Comparison of ENCODE assay signal across 12 cellular contexts in the genomic region with DNA sequence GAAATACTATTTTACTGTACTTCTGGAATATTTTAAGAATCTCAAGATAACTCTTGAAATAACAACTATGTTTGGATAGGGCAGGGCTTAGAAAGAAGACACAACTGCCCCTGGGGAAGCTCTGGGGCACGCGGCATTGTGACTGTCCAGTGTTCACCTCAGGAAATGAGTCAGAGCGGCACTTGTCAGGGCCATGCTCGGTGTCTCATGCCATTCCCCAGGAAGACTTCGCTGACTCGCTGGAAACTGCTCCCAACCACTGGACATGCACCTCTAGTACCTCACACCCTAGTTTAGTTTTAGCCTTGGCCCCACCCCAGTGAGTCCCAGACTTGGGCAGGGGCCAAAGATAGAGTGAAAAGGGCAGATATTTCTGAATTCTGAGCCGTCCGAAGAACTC.
DNase-seq lines count a peak whose midpoint lies in the region; ATAC-seq, FAIRE-seq and TF ChIP-seq lines count a peak whose summit lies in the region.
"Had no signal": no experiment of that assay in that cellular context is flagged by ENCODE, and none has a peak within 500 bp of the region (broad histone marks: within the 10 kb centered on the region; RNA-seq: fewer than 3 reads in every experiment).

No MANE protein-coding gene starts in this region.

- H3K4me2 ChIP-seq in endothelial cell of umbilical vein (ENCODE audit: insufficient read depth, low read length), result peak overlapping the region; percentile 50

- H4K20me1 ChIP-seq in endothelial cell of umbilical vein (replicated peaks; ENCODE audit: control insufficient read depth, extremely low read depth, insufficient read depth, low read length), result no peaks in the 10 kb centered on the region

- DNase-seq in AG20443 (ENCODE audit: low spot score), result peak; percentile 40
- DNase-seq in NCI-H460 (ENCODE audit: extremely low read depth, low read depth), result peak; percentile 51
- peak; percentile 55 for DNase-seq in endothelial cell of umbilical vein (ENCODE audit: low read depth, low spot score)
- no peak for DNase-seq in mucosa of descending colon
- DNase-seq in CD4-positive, alpha-beta T cell, result no peak
- DNase-seq in D721Med (ENCODE audit: insufficient read length, low spot score), result no peak
- DNase-seq: activated CD8-positive, alpha-beta memory T cell treated with anti-CD3 and anti-CD28 coated beads, Interleukin-2, amount 10 ng/mL, durations not matched to agents 7 days and 5 days; CD4-positive, alpha-beta memory T cell; NK-92 treated with Interleukin-12 subunit alpha and Interleukin-12 subunit beta, amount 100 ng/mL, for 24 hours; testis had no signal

- ATAC-seq in mucosa of descending colon (peak; percentile 30), GM19328 (IDR thresholded peaks at IDR 0.05; ENCODE audit: unreplicated experiment) (no peak), GM18505 (IDR thresholded peaks at IDR 0.05; ENCODE audit: unreplicated experiment) (no peak)
- ATAC-seq in CD4-positive, alpha-beta T cell (ENCODE audit: poor library complexity), result no peak
- ATAC-seq: activated CD8-positive, alpha-beta memory T cell treated with anti-CD3 and anti-CD28 coated beads, Interleukin-2, amount 10 ng/mL, durations not matched to agents 7 days and 5 days had no signal

- FAIRE-seq in endothelial cell of umbilical vein (lab: Jason Lieb, UNC) (peak; percentile 96), D721Med (lab: Jason Lieb, UNC) (no peak)

- H3K36me3 ChIP-seq in endothelial cell of umbilical vein (ENCODE audit: control insufficient read depth in 2 of 2, extremely low read depth in 1 of 2, insufficient read depth in 2 of 2, low read length in 2 of 2) (no peaks in the 10 kb centered on the region), mucosa of descending colon (ENCODE audit: low read depth) (no peaks in the 10 kb centered on the region)

- no peak overlapping the region for H3K4me3 ChIP-seq in endothelial cell of umbilical vein (replicated peaks in 1 of 3; ENCODE audit: insufficient read depth in 1 of 3, low read depth in 1 of 3, low read length in 3 of 3)
- no peak overlapping the region for H3K4me3 ChIP-seq in mucosa of descending colon
- H3K4me3 ChIP-seq: testis had no signal

- no peaks in the 10 kb centered on the region for H3K27me3 ChIP-seq in endothelial cell of umbilical vein (ENCODE audit: control insufficient read depth in 2 of 2, insufficient read depth in 2 of 2, low read length in 2 of 2)
- H3K27me3 ChIP-seq in CD4-positive, alpha-beta T cell (ENCODE audit: control insufficient read depth, insufficient read depth, low read length), result no peaks in the 10 kb centered on the region
- H3K27me3 ChIP-seq: testis had no signal

- H3K9me1 ChIP-seq in endothelial cell of umbilical vein (replicated peaks; ENCODE audit: control insufficient read depth, extremely low read depth, insufficient read depth, low read length), result no peaks in the 10 kb centered on the region

- TF ChIP-seq POLR2A in endothelial cell of umbilical vein (IDR thresholded peaks at IDR 0.05; ENCODE audit: low read depth, low read length) (no peak), GM18505 (IDR thresholded peaks at IDR 0.05; ENCODE audit: borderline replicate concordance, extremely low read depth, insufficient read depth, insufficient read length) (no peak)

- no peaks in the 10 kb centered on the region for H3K9me3 ChIP-seq in endothelial cell of umbilical vein (replicated peaks; ENCODE audit: control insufficient read depth, insufficient read depth, low read length)
- no peaks in the 10 kb centered on the region for H3K9me3 ChIP-seq in mucosa of descending colon
- no peaks in the 10 kb centered on the region for H3K9me3 ChIP-seq in CD4-positive, alpha-beta T cell (ENCODE audit: control insufficient read depth, low read length)
- H3K9me3 ChIP-seq: testis had no signal

- dilution Hi-C loops in endothelial cell of umbilical vein (cut with MboI; ENCODE audit: extremely low pct_ligation_motif_present, low sequenced_read_pairs), result no loop called here

- H3K4me3 Mint-ChIP-seq in CD4-positive, alpha-beta T cell, result no peak overlapping the region
- H3K4me3 Mint-ChIP-seq: activated CD8-positive, alpha-beta memory T cell treated with anti-CD3 and anti-CD28 coated beads, Interleukin-2, amount 10 ng/mL, durations not matched to agents 7 days and 5 days; CD4-positive, alpha-beta memory T cell had no signal

- no peaks in the 10 kb centered on the region for H3K4me1 Mint-ChIP-seq in CD4-positive, alpha-beta T cell (ENCODE audit: low read depth)
- H3K4me1 Mint-ChIP-seq: activated CD8-positive, alpha-beta memory T cell treated with anti-CD3 and anti-CD28 coated beads, Interleukin-2, amount 10 ng/mL, durations not matched to agents 7 days and 5 days; CD4-positive, alpha-beta memory T cell had no signal

- POLR2A ChIA-PET in endothelial cell of umbilical vein (lab: Charles Lee), result no interaction called here
- POLR2A ChIA-PET in CD4-positive, alpha-beta T cell (lab: Charles Lee), result no interaction called here

- H3K79me2 ChIP-seq in endothelial cell of umbilical vein (ENCODE audit: control insufficient read depth, insufficient read depth, low read length), result no peaks in the 10 kb centered on the region

- H3K27me3 Mint-ChIP-seq in CD4-positive, alpha-beta T cell, result no peaks in the 10 kb centered on the region
- H3K27me3 Mint-ChIP-seq: activated CD8-positive, alpha-beta memory T cell treated with anti-CD3 and anti-CD28 coated beads, Interleukin-2, amount 10 ng/mL, durations not matched to agents 7 days and 5 days; CD4-positive, alpha-beta memory T cell had no signal

- no peak for TF ChIP-seq CTCF in endothelial cell of umbilical vein (IDR thresholded peaks at IDR 0.05; ENCODE audit: extremely low read depth in 1 of 2, insufficient read depth in 1 of 2, low read depth in 1 of 2, low read length in 2 of 2)
- no peak for TF ChIP-seq CTCF in mucosa of descending colon (IDR thresholded peaks at IDR 0.05)
- TF ChIP-seq CTCF in CD4-positive, alpha-beta T cell (IDR thresholded peaks at IDR 0.05), result no peak
- TF ChIP-seq CTCF in D721Med (IDR thresholded peaks at IDR 0.05; ENCODE audit: insufficient read depth, missing control alignments), result no peak

- CTCF ChIA-PET in endothelial cell of umbilical vein (lab: Charles Lee), result interaction anchor here (1.1 to 1.6 kb wide), 2 partner anchors 11 to 14 kb away, joined by 3 read pairs; no protein-coding TSS in a partner anchor
- CTCF ChIA-PET in CD4-positive, alpha-beta T cell (lab: Charles Lee), result no interaction called here

- H3K36me3 Mint-ChIP-seq in CD4-positive, alpha-beta T cell (ENCODE audit: low read depth), result no peaks in the 10 kb centered on the region
- H3K36me3 Mint-ChIP-seq: activated CD8-positive, alpha-beta memory T cell treated with anti-CD3 and anti-CD28 coated beads, Interleukin-2, amount 10 ng/mL, durations not matched to agents 7 days and 5 days; CD4-positive, alpha-beta memory T cell had no signal

- no peak overlapping the region for H2AFZ ChIP-seq in endothelial cell of umbilical vein (ENCODE audit: low read depth, low read length)

- no peak overlapping the region for H3K27ac Mint-ChIP-seq in CD4-positive, alpha-beta T cell
- H3K27ac Mint-ChIP-seq: activated CD8-positive, alpha-beta memory T cell treated with anti-CD3 and anti-CD28 coated beads, Interleukin-2, amount 10 ng/mL, durations not matched to agents 7 days and 5 days; CD4-positive, alpha-beta memory T cell had no signal

- H3K27ac ChIP-seq in endothelial cell of umbilical vein (ENCODE audit: insufficient read depth, low read depth, low read length), result peak overlapping the region; percentile 23
- H3K27ac ChIP-seq in CD4-positive, alpha-beta T cell (ENCODE audit: low read depth, low read length), result no peak overlapping the region
- H3K27ac ChIP-seq: testis had no signal

- peaks cover 19% of the 10 kb centered on the region for H3K4me1 ChIP-seq in endothelial cell of umbilical vein (ENCODE audit: control insufficient read depth, extremely low read depth, insufficient read depth, low read length)
- H3K4me1 ChIP-seq in mucosa of descending colon (ENCODE audit: low read depth), result no peaks in the 10 kb centered on the region

- intact Hi-C loops in endothelial cell of umbilical vein (cut with micrococcal nuclease) (no loop called here), mucosa of descending colon (cut with DNase I, micrococcal nuclease) (no loop called here)
- intact Hi-C loops in CD4-positive, alpha-beta T cell (cut with DNase I, micrococcal nuclease), result no loop called here

- no TSS peak for BruUV-seq in endothelial cell of umbilical vein (replicated peaks; lab: Mats Ljungman, UMichigan)

- H3K9me3 Mint-ChIP-seq in CD4-positive, alpha-beta T cell, result no peaks in the 10 kb centered on the region
- H3K9me3 Mint-ChIP-seq: CD4-positive, alpha-beta memory T cell had no signal

- H3K9ac ChIP-seq in endothelial cell of umbilical vein (replicated peaks; ENCODE audit: extremely low read depth, insufficient read depth, low read length), result no peak overlapping the region

TF ChIP-seq in endothelial cell of umbilical vein, 7 proteins besides CTCF, POLR2A, EP300 and RAD21:
- TF ChIP-seq MYC (IDR thresholded peaks at IDR 0.05; ENCODE audit: low read depth, low read length) (peak; percentile 34), EZH2 (IDR thresholded peaks at IDR 0.05; ENCODE audit: borderline replicate concordance, low read depth, low read length, severe bottlenecking) (no peak), POLR2AphosphoS5 (IDR thresholded peaks at IDR 0.05; ENCODE audit: insufficient read depth, low read depth, low read length) (no peak), JUN (IDR thresholded peaks at IDR 0.05; ENCODE audit: borderline replicate concordance, insufficient read depth, insufficient read length, low read depth) (peak; percentile 65), FOS (IDR thresholded peaks at IDR 0.05; ENCODE audit: borderline replicate concordance, insufficient read depth, low read length) (peak; percentile 83), GATA2 (IDR thresholded peaks at IDR 0.05; ENCODE audit: insufficient read depth, insufficient read length, low read depth, low read length) (no peak)
- TF ChIP-seq, protein P1, sequence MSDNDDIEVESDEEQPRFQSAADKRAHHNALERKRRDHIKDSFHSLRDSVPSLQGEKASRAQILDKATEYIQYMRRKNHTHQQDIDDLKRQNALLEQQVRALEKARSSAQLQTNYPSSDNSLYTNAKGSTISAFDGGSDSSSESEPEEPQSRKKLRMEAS (IDR thresholded peaks at IDR 0.05; ENCODE audit: insufficient read depth, insufficient read length), result peak; percentile 18

Comparison
In these comparisons a context has a peak if more than half of its experiments do, and no peak if none do; other contexts are left out.
1. DNase-seq: peak in AG20443 (single experiment), NCI-H460 (single experiment) and endothelial cell of umbilical vein (single experiment); none in mucosa of descending colon (0 of 3), CD4-positive, alpha-beta T cell (0 of 10) and D721Med (single experiment).